ENCODE assay signal across 25 cellular contexts in the genomic region with DNA sequence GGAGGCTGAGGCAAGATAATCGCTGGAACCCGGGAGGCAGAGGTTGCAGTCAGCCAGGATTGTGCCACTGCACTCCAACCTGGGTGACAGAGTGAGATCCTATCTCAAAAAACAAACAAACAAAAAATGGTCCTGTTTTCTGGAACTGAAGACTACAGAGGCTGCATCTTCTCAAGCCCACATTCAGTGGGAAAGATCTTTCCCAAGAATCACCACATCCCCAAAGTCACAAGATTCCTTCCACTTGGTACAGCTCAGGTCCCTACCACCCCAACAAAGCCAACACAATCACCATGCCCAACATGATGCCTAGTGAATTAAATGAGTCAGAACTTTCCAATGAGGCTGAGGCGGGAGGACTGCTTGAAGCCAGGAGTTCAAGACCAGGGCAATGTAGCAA. TPM values are rescaled to one million over a fixed set of nuclear protein-coding genes. Genes with fewer than 3 reads are reported as not detected.
"Had no signal": no experiment of that assay in that cellular context is flagged by ENCODE, and none has a peak within 500 bp of the region (broad histone marks: within the 10 kb centered on the region; RNA-seq: fewer than 3 reads in every experiment).

No MANE protein-coding gene starts in this region.

- H3K4me1 ChIP-seq: colonic mucosa, esophagus muscularis mucosa, foreskin keratinocyte, gastroesophageal sphincter, heart right ventricle, left lung, lower lobe of right lung had no signal

- H3K9me3 ChIP-seq: colonic mucosa, esophagus muscularis mucosa, gastroesophageal sphincter, heart right ventricle, left lung, lower lobe of right lung, mucosa of descending colon had no signal

- H3K4me3 Mint-ChIP-seq: dendritic cell treated with granulocyte-macrophage colony-stimulating factor and Interleukin-4, amounts not matched to agents 40 ng/mL and 50 ng/mL, for 4 days; mesothelial cell of epicardium; naive B cell; naive thymus-derived CD8-positive, alpha-beta T cell had no signal

- H3K9me3 Mint-ChIP-seq: dendritic cell treated with granulocyte-macrophage colony-stimulating factor and Interleukin-4, amounts not matched to agents 40 ng/mL and 50 ng/mL, for 4 days; mesothelial cell of epicardium; naive B cell; naive thymus-derived CD8-positive, alpha-beta T cell had no signal

- H3K27ac ChIP-seq: colonic mucosa, esophagus muscularis mucosa, foreskin keratinocyte, gastroesophageal sphincter, heart right ventricle, left lung, lower lobe of right lung had no signal

- H3K4me3 ChIP-seq: colonic mucosa, esophagus muscularis mucosa, gastroesophageal sphincter, heart right ventricle, left lung, lower lobe of right lung, mucosa of descending colon had no signal

- H3K27me3 ChIP-seq: colonic mucosa had no signal

- FAIRE-seq: endothelial cell of umbilical vein, frontal cortex, islet of Langerhans, keratinocyte had no signal

- DNase-seq: colonic mucosa; cortex of kidney; effector memory CD4-positive, alpha-beta T cell; foreskin keratinocyte; glutamatergic neuron; head of caudate nucleus; heart right ventricle; hippocampal formation; left cardiac atrium; left lung; left ventricle myocardium superior; lower lobe of right lung; mesenchymal stem cell; mucosa of descending colon; naive B cell; naive thymus-derived CD8-positive, alpha-beta T cell had no signal

- ATAC-seq: foreskin keratinocyte; gastroesophageal sphincter; heart right ventricle; left cardiac atrium; left lung; left ventricle myocardium superior; lower lobe of right lung; mucosa of descending colon; naive thymus-derived CD8-positive, alpha-beta T cell had no signal

- H3K36me3 ChIP-seq: colonic mucosa, heart right ventricle, left lung, lower lobe of right lung had no signal

- H3K36me3 Mint-ChIP-seq: mesothelial cell of epicardium had no signal

- H3K27ac Mint-ChIP-seq: dendritic cell treated with granulocyte-macrophage colony-stimulating factor and Interleukin-4, amounts not matched to agents 40 ng/mL and 50 ng/mL, for 4 days; mesothelial cell of epicardium; naive B cell; naive thymus-derived CD8-positive, alpha-beta T cell had no signal

- H3K4me1 Mint-ChIP-seq: mesothelial cell of epicardium had no signal

RNA-seq across cellular contexts. Expression of gene GGN, which starts 37.0 kb away (rescaled TPM):
- total RNA-seq: lung microvascular endothelial cell; naive thymus-derived CD8-positive, alpha-beta T cell had no signal
- polyA plus RNA-seq: keratinocyte; naive thymus-derived CD8-positive, alpha-beta T cell had no signal
